ENCODE assay signal across 17 cellular contexts in genomic region chr4:38490753-38491446, GRCh38.
DNase-seq lines count a peak whose midpoint lies in the region; ATAC-seq and TF ChIP-seq lines count a peak whose summit lies in the region.
"Had no signal": no experiment of that assay in that cellular context is flagged by ENCODE, and none has a peak within 500 bp of the region (broad histone marks: within the 10 kb centered on the region; RNA-seq: fewer than 3 reads in every experiment).

No MANE protein-coding gene starts in this region.

- H3K4me3 Mint-ChIP-seq in activated T-cell treated with anti-CD3 and anti-CD28 coated beads, Interleukin-2, amount 50 U/mL, for 4 hours: peak overlapping the region; percentile 77
- H3K4me3 Mint-ChIP-seq in activated T-cell treated with anti-CD3 and anti-CD28 coated beads, Interleukin-2, amount 50 U/mL, for 72 hours: no peak overlapping the region
- no peak overlapping the region for H3K4me3 Mint-ChIP-seq in T-helper 17 cell
- H3K4me3 Mint-ChIP-seq in type B pancreatic cell: no peak overlapping the region
- H3K4me3 Mint-ChIP-seq: IgD-negative memory B cell had no signal

- H3K27me3 Mint-ChIP-seq in activated T-cell treated with anti-CD3 and anti-CD28 coated beads, Interleukin-2, amount 50 U/mL, for 4 hours (ENCODE audit: low read depth): no peaks in the 10 kb centered on the region
- no peaks in the 10 kb centered on the region for H3K27me3 Mint-ChIP-seq in activated T-cell treated with anti-CD3 and anti-CD28 coated beads, Interleukin-2, amount 50 U/mL, for 72 hours (ENCODE audit: low read depth)
- no peaks in the 10 kb centered on the region for H3K27me3 Mint-ChIP-seq in T-helper 17 cell
- H3K27me3 Mint-ChIP-seq in type B pancreatic cell: no peaks in the 10 kb centered on the region
- H3K27me3 Mint-ChIP-seq: progenitor cell of endocrine pancreas had no signal

- H3K36me3 ChIP-seq in hepatocyte (replicated peaks; ENCODE audit: insufficient read depth, low read depth): no peaks in the 10 kb centered on the region

- DNase-seq in activated T-cell treated with anti-CD3 and anti-CD28 coated beads, Interleukin-2, amount 50 U/mL, for 4 hours: no peak
- no peak for DNase-seq in activated T-cell treated with anti-CD3 and anti-CD28 coated beads, Interleukin-2, amount 50 U/mL, for 72 hours
- no peak for DNase-seq in T-helper 17 cell
- DNase-seq in hepatocyte (ENCODE audit: low spot score): peak; percentile 35
- no peak for DNase-seq in sciatic nerve (ENCODE audit: low spot score)
- DNase-seq in type B pancreatic cell (ENCODE audit: extremely low spot score, unreplicated experiment): no peak
- DNase-seq in NCI-H524 (lab: John Stamatoyannopoulos, UW): no peak
- no peak for DNase-seq in activated gamma-delta T cell treated with Interleukin-2 at 50 U/mL for 16 hours
- DNase-seq: activated naive CD4-positive, alpha-beta T cell; EL; NCI-H2029 treated with DMSO at 0.1 percent for 48 hours; NCI-H526 treated with DMSO at 0.1 percent for 48 hours; stimulated activated naive CD4-positive, alpha-beta T cell treated with Interleukin-2 at 50 U/mL for 16 hours had no signal

- peak overlapping the region; percentile 42 for H3K4me2 ChIP-seq in hepatocyte

- no peaks in the 10 kb centered on the region for H3K9me3 Mint-ChIP-seq in activated T-cell treated with anti-CD3 and anti-CD28 coated beads, Interleukin-2, amount 50 U/mL, for 4 hours
- no peaks in the 10 kb centered on the region for H3K9me3 Mint-ChIP-seq in activated T-cell treated with anti-CD3 and anti-CD28 coated beads, Interleukin-2, amount 50 U/mL, for 72 hours
- H3K9me3 Mint-ChIP-seq in type B pancreatic cell: no peaks in the 10 kb centered on the region
- H3K9me3 Mint-ChIP-seq: IgD-negative memory B cell had no signal

- H3K4me3 ChIP-seq in hepatocyte: no peak overlapping the region

- H3K27ac Mint-ChIP-seq in activated T-cell treated with anti-CD3 and anti-CD28 coated beads, Interleukin-2, amount 50 U/mL, for 72 hours: no peak overlapping the region
- H3K27ac Mint-ChIP-seq in T-helper 17 cell: peak overlapping the region; percentile 92
- no peak overlapping the region for H3K27ac Mint-ChIP-seq in type B pancreatic cell
- H3K27ac Mint-ChIP-seq: IgD-negative memory B cell had no signal

- no peaks in the 10 kb centered on the region for H3K36me3 Mint-ChIP-seq in activated T-cell treated with anti-CD3 and anti-CD28 coated beads, Interleukin-2, amount 50 U/mL, for 4 hours (ENCODE audit: insufficient read depth)
- H3K36me3 Mint-ChIP-seq in activated T-cell treated with anti-CD3 and anti-CD28 coated beads, Interleukin-2, amount 50 U/mL, for 72 hours (ENCODE audit: insufficient read depth in 2 of 2): no peaks in the 10 kb centered on the region
- H3K36me3 Mint-ChIP-seq in T-helper 17 cell (ENCODE audit: low read depth) (no peaks in the 10 kb centered on the region), type B pancreatic cell (no peaks in the 10 kb centered on the region)
- H3K36me3 Mint-ChIP-seq: IgD-negative memory B cell had no signal

- no peak for TF ChIP-seq CTCF in hepatocyte (IDR thresholded peaks at IDR 0.05; ENCODE audit: poor library complexity)
- no peak for TF ChIP-seq CTCF in type B pancreatic cell (conservative IDR thresholded peaks at IDR 0.05)

- peak overlapping the region; percentile 4 for H2AFZ ChIP-seq in hepatocyte

- no peaks in the 10 kb centered on the region for H3K27me3 ChIP-seq in hepatocyte

- no peaks in the 10 kb centered on the region for H3K79me2 ChIP-seq in hepatocyte

- H3K27ac ChIP-seq in hepatocyte: peak overlapping the region; percentile 69
- H3K27ac ChIP-seq: C4-2B had no signal

- H4K20me1 ChIP-seq in hepatocyte (ENCODE audit: insufficient read depth, poor library complexity, severe bottlenecking): no peaks in the 10 kb centered on the region

- ATAC-seq in activated T-cell treated with anti-CD3 and anti-CD28 coated beads, Interleukin-2, amount 50 U/mL, for 4 hours: no peak
- ATAC-seq in activated T-cell treated with anti-CD3 and anti-CD28 coated beads, Interleukin-2, amount 50 U/mL, for 72 hours (replicated peaks in 1 of 2): no peak
- ATAC-seq in T-helper 17 cell (no peak), sciatic nerve (peak; percentile 9)
- ATAC-seq: SK-N-SH treated with all-trans-retinoic acid at 6 μM for 48 hours had no signal

- no peaks in the 10 kb centered on the region for H3K9me3 ChIP-seq in T-helper 17 cell (ENCODE audit: control insufficient read depth, low read length, poor library complexity, severe bottlenecking)
- H3K9me3 ChIP-seq in hepatocyte (ENCODE audit: low read depth): no peaks in the 10 kb centered on the region

- WGBS in hepatocyte (ENCODE audit: low lambda C conversion rate, missing lambda C conversion rate): 70% methylated on average over 4 of the region's 4 CpGs

- peaks cover 36% of the 10 kb centered on the region for H3K4me1 Mint-ChIP-seq in activated T-cell treated with anti-CD3 and anti-CD28 coated beads, Interleukin-2, amount 50 U/mL, for 4 hours (ENCODE audit: low read depth)
- peaks cover 33% of the 10 kb centered on the region for H3K4me1 Mint-ChIP-seq in activated T-cell treated with anti-CD3 and anti-CD28 coated beads, Interleukin-2, amount 50 U/mL, for 72 hours (ENCODE audit: low read depth)
- H3K4me1 Mint-ChIP-seq in T-helper 17 cell (peaks cover 29% of the 10 kb centered on the region), type B pancreatic cell (ENCODE audit: unreplicated experiment) (peaks cover 18% of the 10 kb centered on the region)
- H3K4me1 Mint-ChIP-seq: IgD-negative memory B cell had no signal

- peaks cover 13% of the 10 kb centered on the region for H3K4me1 ChIP-seq in hepatocyte (ENCODE audit: insufficient read depth)

- intact Hi-C loops in sciatic nerve (cut with DNase I): no loop called here

- H3K9me2 ChIP-seq in hepatocyte (replicated peaks; ENCODE audit: insufficient read depth): no peaks in the 10 kb centered on the region
